19 cellular contexts compared by ENCODE assay signal in the genomic region with DNA sequence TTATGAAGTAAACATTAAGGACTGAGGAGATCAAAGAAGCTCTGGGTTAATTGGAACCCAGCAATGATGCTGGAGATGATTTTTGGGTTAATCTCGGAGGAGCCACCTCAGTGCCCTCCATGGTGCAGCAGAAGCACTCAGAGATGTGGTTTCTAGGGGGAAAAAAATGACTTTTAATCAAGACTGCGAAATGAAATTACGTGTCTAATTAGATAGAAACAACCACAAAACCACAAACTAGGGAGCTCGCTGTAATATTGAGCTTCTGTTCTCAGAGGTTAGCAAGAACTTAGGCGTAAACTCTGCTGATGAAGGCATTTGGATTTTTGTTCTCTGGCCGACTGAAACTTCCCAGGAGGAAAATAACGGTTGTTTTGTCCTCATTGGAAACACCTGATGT.
DNase-seq lines count a peak whose midpoint lies in the region; ATAC-seq and TF ChIP-seq lines count a peak whose summit lies in the region.
"Had no signal": no experiment of that assay in that cellular context is flagged by ENCODE, and none has a peak within 500 bp of the region (broad histone marks: within the 10 kb centered on the region; RNA-seq: fewer than 3 reads in every experiment).

No MANE protein-coding gene starts in this region.

- TF ChIP-seq CTCF in DND-41 (IDR thresholded peaks at IDR 0.05; ENCODE audit: borderline replicate concordance, extremely low read depth, low read length, poor library complexity, severe bottlenecking), result no peak
- TF ChIP-seq CTCF in psoas muscle (IDR thresholded peaks at IDR 0.05), result no peak

- intact Hi-C loops in naive thymus-derived CD4-positive, alpha-beta T cell (cut with micrococcal nuclease), result no loop called here
- intact Hi-C loops in psoas muscle (cut with DNase I), result no loop called here

- peak; percentile 70 for ATAC-seq in DND-41 (ENCODE audit: insufficient read depth, low read depth)
- ATAC-seq in T-cell (replicated peaks in 1 of 4), result peak in 3 of 4 experiments; percentile 36 to 48 (median 46)
- peak; percentile 31 for ATAC-seq in naive thymus-derived CD4-positive, alpha-beta T cell
- no peak for ATAC-seq in psoas muscle
- ATAC-seq: gastroesophageal sphincter, left ventricle myocardium superior, pancreas had no signal

- CTCF ChIA-PET in T-cell (lab: Charles Lee), result no interaction called here
- CTCF ChIA-PET in naive thymus-derived CD4-positive, alpha-beta T cell (lab: Charles Lee), result no interaction called here

- H3K27ac Mint-ChIP-seq in T-cell, result peak overlapping the region in 1 of 2 donors; percentile 2
- H3K27ac Mint-ChIP-seq in naive thymus-derived CD4-positive, alpha-beta T cell, result no peak overlapping the region
- H3K27ac Mint-ChIP-seq: activated B cell treated with CpG ODN at 0.5 μM for 24 hours, H9 had no signal

- H3K4me3 ChIP-seq in DND-41 (ENCODE audit: low read depth in 1 of 2, low read length in 2 of 2) (no peak overlapping the region), psoas muscle (no peak overlapping the region)
- H3K4me3 ChIP-seq in naive thymus-derived CD4-positive, alpha-beta T cell (ENCODE audit: low read length), result no peak overlapping the region
- H3K4me3 ChIP-seq: colonic mucosa, gastroesophageal sphincter, pancreas had no signal

- H3K27ac ChIP-seq in DND-41 (ENCODE audit: low read length), result no peak overlapping the region
- H3K27ac ChIP-seq in naive thymus-derived CD4-positive, alpha-beta T cell (ENCODE audit: low read depth, low read length), result no peak overlapping the region
- no peak overlapping the region for H3K27ac ChIP-seq in psoas muscle
- H3K27ac ChIP-seq: C4-2B, colonic mucosa, gastroesophageal sphincter, pancreas had no signal

- peak overlapping the region in 2 of 3 donors; percentile 8 to 37 for H3K4me3 Mint-ChIP-seq in T-cell
- H3K4me3 Mint-ChIP-seq in naive thymus-derived CD4-positive, alpha-beta T cell, result peak overlapping the region in 1 of 10 donors; percentile 15
- H3K4me3 Mint-ChIP-seq: activated B cell treated with CpG ODN at 0.5 μM for 24 hours, H9 had no signal

- H3K36me3 ChIP-seq in DND-41 (ENCODE audit: insufficient read depth, low read length), result no peaks in the 10 kb centered on the region
- no peaks in the 10 kb centered on the region for H3K36me3 ChIP-seq in naive thymus-derived CD4-positive, alpha-beta T cell (ENCODE audit: control insufficient read depth in 2 of 3, insufficient read depth in 3 of 3, low read length in 3 of 3)
- H3K36me3 ChIP-seq in psoas muscle (ENCODE audit: insufficient read depth in 1 of 2, low read depth in 1 of 2), result no peaks in the 10 kb centered on the region
- H3K36me3 ChIP-seq: colonic mucosa, gastroesophageal sphincter, pancreas had no signal

- H3K9ac ChIP-seq in DND-41 (ENCODE audit: low read depth, low read length), result no peak overlapping the region

- POLR2A ChIA-PET in T-cell (lab: Charles Lee), result interaction anchor here in 1 of 2 donors (0.7 kb wide), 1 partner anchor 22 kb away, joined by 3 read pairs; no protein-coding TSS in a partner anchor
- POLR2A ChIA-PET in naive thymus-derived CD4-positive, alpha-beta T cell (lab: Charles Lee), result no interaction called here

- H3K27me3 ChIP-seq in DND-41 (ENCODE audit: insufficient read depth, low read length, poor library complexity) (peaks cover 3% of the 10 kb centered on the region), psoas muscle (ENCODE audit: insufficient read depth in 3 of 3, low read length in 2 of 3) (peaks cover 0 to 2% (median 0%) of the 10 kb centered on the region in 3 donors)
- no peaks in the 10 kb centered on the region for H3K27me3 ChIP-seq in naive thymus-derived CD4-positive, alpha-beta T cell (ENCODE audit: control insufficient read depth in 2 of 2, insufficient read depth in 2 of 2, low read length in 2 of 2)
- H3K27me3 ChIP-seq: colonic mucosa, gastroesophageal sphincter, pancreas had no signal

- no peaks in the 10 kb centered on the region for H3K9me3 Mint-ChIP-seq in T-cell
- H3K9me3 Mint-ChIP-seq in naive thymus-derived CD4-positive, alpha-beta T cell, result peaks cover 0 to 4% (median 0%) of the 10 kb centered on the region in 11 donors
- H3K9me3 Mint-ChIP-seq: activated B cell treated with CpG ODN at 0.5 μM for 24 hours, H9 had no signal

- DNase-seq in NOMO-1 treated with DMSO at 0.1 percent for 48 hours (lab: John Stamatoyannopoulos, UW; ENCODE audit: unreplicated experiment) (peak; percentile 5), NOMO-1 treated with dmso at 0.1 percent for 144 hours (lab: John Stamatoyannopoulos, UW; ENCODE audit: unreplicated experiment) (no peak), DND-41 (no peak), T-cell (no peak), psoas muscle (no peak), islet precursor cell (no peak), GM19238 (ENCODE audit: insufficient read length, low spot score) (no peak)
- DNase-seq in naive thymus-derived CD4-positive, alpha-beta T cell, result no peak
- DNase-seq: 8988T, activated B cell treated with CpG ODN at 0.5 μM for 24 hours, colonic mucosa, H9, left ventricle myocardium superior, NCI-H2081 treated with DMSO at 0.1 percent for 48 hours, NCI-H774, pancreas, small intestine had no signal

- peaks cover 0 to 4% of the 10 kb centered on the region in 2 donors for H3K27me3 Mint-ChIP-seq in T-cell
- peaks cover 0 to 12% (median 4%) of the 10 kb centered on the region in 5 donors for H3K27me3 Mint-ChIP-seq in naive thymus-derived CD4-positive, alpha-beta T cell

- H3K4me1 ChIP-seq in DND-41 (ENCODE audit: insufficient read depth, low read length) (peaks cover 12% of the 10 kb centered on the region), psoas muscle (no peaks in the 10 kb centered on the region)
- H3K4me1 ChIP-seq in naive thymus-derived CD4-positive, alpha-beta T cell (ENCODE audit: control insufficient read depth in 2 of 2, insufficient read depth in 2 of 2, low read length in 2 of 2), result peaks cover 0 to 11% of the 10 kb centered on the region in 2 donors
- H3K4me1 ChIP-seq: colonic mucosa, gastroesophageal sphincter, pancreas had no signal

- no peaks in the 10 kb centered on the region for H3K36me3 Mint-ChIP-seq in T-cell
- no peaks in the 10 kb centered on the region for H3K36me3 Mint-ChIP-seq in naive thymus-derived CD4-positive, alpha-beta T cell

- WGBS in psoas muscle, 3 donors, result 63 to 71% (median 65%) methylated on average over 7 of the region's 7 CpGs

- H3K9me3 ChIP-seq in DND-41 (ENCODE audit: insufficient read depth, low read length, severe bottlenecking) (no peaks in the 10 kb centered on the region), psoas muscle (peaks cover 6% of the 10 kb centered on the region)
- H3K9me3 ChIP-seq in naive thymus-derived CD4-positive, alpha-beta T cell (ENCODE audit: control insufficient read depth in 2 of 3, low read length in 3 of 3), result no peaks in the 10 kb centered on the region
- H3K9me3 ChIP-seq: colonic mucosa, pancreas had no signal

- H2AFZ ChIP-seq in DND-41 (ENCODE audit: low read depth, low read length), result no peak overlapping the region

- no peaks in the 10 kb centered on the region for H3K79me2 ChIP-seq in DND-41 (ENCODE audit: insufficient read depth, low read length)

- no peak overlapping the region for H3K4me2 ChIP-seq in DND-41 (ENCODE audit: insufficient read depth, low read length)

- peaks cover 10 to 22% (median 18%) of the 10 kb centered on the region in 3 donors for H3K4me1 Mint-ChIP-seq in T-cell
- peaks cover 4 to 20% (median 14%) of the 10 kb centered on the region in 7 donors for H3K4me1 Mint-ChIP-seq in naive thymus-derived CD4-positive, alpha-beta T cell
- H3K4me1 Mint-ChIP-seq: activated B cell treated with CpG ODN at 0.5 μM for 24 hours had no signal

- no peaks in the 10 kb centered on the region for H4K20me1 ChIP-seq in DND-41 (ENCODE audit: insufficient read depth, low read length)

Comparison
In these comparisons a context has a peak if more than half of its experiments do, and no peak if none do; other contexts are left out.
1. ATAC-seq: peak in DND-41 (single experiment), T-cell (3 of 4) and naive thymus-derived CD4-positive, alpha-beta T cell (single experiment); none in psoas muscle (0 of 4).